In genomic region chr2:237022533-237022932, GRCh38 we compare ENCODE assay signal across 17 cellular contexts.
A peak's percentile ranks its signal among the peaks of the same experiment; 100 is the strongest.
DNase-seq lines count a peak whose midpoint lies in the region; TF ChIP-seq lines count a peak whose summit lies in the region.
"Had no signal": no experiment of that assay in that cellular context is flagged by ENCODE, and none has a peak within 500 bp of the region (broad histone marks: within the 10 kb centered on the region; RNA-seq: fewer than 3 reads in every experiment).

No MANE protein-coding gene starts in this region.

- H3K4me2 ChIP-seq in trophoblast cell (ENCODE audit: low read length): no peak overlapping the region
- H3K4me2 ChIP-seq: GM23338, SK-N-SH had no signal

- no peak overlapping the region for H3K9ac ChIP-seq in trophoblast cell (ENCODE audit: low read length)
- H3K9ac ChIP-seq: SK-N-SH had no signal

- intact Hi-C loops in MCF 10A (cut with micrococcal nuclease): no loop called here

- H3K4me1 Mint-ChIP-seq in MCF 10A (ENCODE audit: insufficient read depth, unreplicated experiment): no peaks in the 10 kb centered on the region
- H3K4me1 Mint-ChIP-seq: GM23338 had no signal

- peak overlapping the region; percentile 11 for H2BK12ac ChIP-seq in trophoblast cell (ENCODE audit: low read length)

- H3K27ac Mint-ChIP-seq in MCF 10A (ENCODE audit: low read depth, unreplicated experiment): no peak overlapping the region
- H3K27ac Mint-ChIP-seq: CD4-positive, alpha-beta T cell; GM23338 had no signal

- DNase-seq in T47D (ENCODE audit: low read depth in 1 of 2, low spot score in 1 of 2): peak; percentile 52 to 78
- no peak for DNase-seq in MCF 10A (ENCODE audit: unreplicated experiment)
- peak; percentile 39 for DNase-seq in NCI-H2029 (lab: John Stamatoyannopoulos, UW)
- peak; percentile 89 for DNase-seq in NCI-H510A treated with DMSO at 0.1 percent for 48 hours (lab: John Stamatoyannopoulos, UW)
- no peak for DNase-seq in trophoblast cell
- no peak for DNase-seq in H4 (ENCODE audit: low spot score)
- no peak for DNase-seq in SKM-1 (lab: John Stamatoyannopoulos, UW; ENCODE audit: unreplicated experiment)
- DNase-seq: CD4-positive, alpha-beta T cell; COR-L47; KG1; NCI-H1436; NCI-H187 treated with DMSO at 0.1 percent for 48 hours; NK-92 treated with Interleukin-12 subunit alpha and Interleukin-12 subunit beta, amount 100 ng/mL, for 24 hours; SIG-M5; SK-N-SH had no signal

- peaks cover 0 to 2% of the 10 kb centered on the region in 2 experiments for H3K36me3 ChIP-seq in trophoblast cell (ENCODE audit: control insufficient read depth in 1 of 2, insufficient read depth in 2 of 2, low read length in 2 of 2)

- no peak overlapping the region for H3K18ac ChIP-seq in trophoblast cell (ENCODE audit: low read length)

- no peaks in the 10 kb centered on the region for H3K27me3 ChIP-seq in trophoblast cell (ENCODE audit: insufficient read depth, low read length)

- H3K9me3 ChIP-seq in trophoblast cell (ENCODE audit: insufficient read depth, low read depth, low read length): peaks cover 2% of the 10 kb centered on the region
- H3K9me3 ChIP-seq: SK-N-SH had no signal

- BruUV-seq in MCF 10A (replicated peaks; lab: Mats Ljungman, UMichigan): no TSS peak

- H2BK120ac ChIP-seq in trophoblast cell (ENCODE audit: insufficient read depth, low read length, poor library complexity): no peak overlapping the region

- no peak overlapping the region for H4K12ac ChIP-seq in trophoblast cell (ENCODE audit: low read depth, low read length)

- no peak overlapping the region for H3K4me3 ChIP-seq in trophoblast cell (ENCODE audit: low read depth, low read length)
- H3K4me3 ChIP-seq: GM23338 had no signal

- no CpG with 5 or more reads among the region's 8 CpGs for WGBS in trophoblast cell (ENCODE audit: extremely low coverage, insufficient coverage, insufficient read length)

- CTCF ChIA-PET in MCF 10A (lab: Yijun Ruan, JAX): interaction anchor here (1.4 to 8.3 kb wide), 2 partner anchors 510 to 669 kb away, joined by 6 to 98 read pairs; no protein-coding TSS in a partner anchor

- H3K4me1 ChIP-seq in trophoblast cell (ENCODE audit: control insufficient read depth in 1 of 2, insufficient read depth in 2 of 2, low read length in 2 of 2): peaks cover 6 to 7% of the 10 kb centered on the region in 2 experiments

- no peak overlapping the region for H3K23ac ChIP-seq in trophoblast cell (ENCODE audit: low read length)

- no peak overlapping the region for H3K4ac ChIP-seq in trophoblast cell (ENCODE audit: low read depth, low read length)

- no peaks in the 10 kb centered on the region for H3K36me3 Mint-ChIP-seq in MCF 10A (ENCODE audit: insufficient read depth, unreplicated experiment)

- no peak overlapping the region for H2AK5ac ChIP-seq in trophoblast cell (ENCODE audit: low read length)

- no peaks in the 10 kb centered on the region for H3K79me2 ChIP-seq in trophoblast cell (ENCODE audit: control insufficient read depth, insufficient read depth, low read length, poor library complexity)

- peaks cover 15% of the 10 kb centered on the region for H3K79me1 ChIP-seq in trophoblast cell (ENCODE audit: low read length)

- H3K27ac ChIP-seq in trophoblast cell (ENCODE audit: low read depth, low read length): no peak overlapping the region
- H3K27ac ChIP-seq: RWPE1 had no signal

- POLR2A ChIA-PET in MCF 10A (lab: Yijun Ruan, JAX): no interaction called here

- H2BK5ac ChIP-seq in trophoblast cell (ENCODE audit: low read depth, low read length, poor library complexity): no peak overlapping the region

- H4K91ac ChIP-seq in trophoblast cell (ENCODE audit: low read depth, low read length): no peak overlapping the region

- in situ Hi-C loops in T47D (cut with HindIII; ENCODE audit: low pct_unique_long_range_greater_than_20kb, low sequenced_read_pairs): no loop called here

- no peak for TF ChIP-seq CTCF in MCF 10A (IDR thresholded peaks at IDR 0.05; ENCODE audit: unreplicated experiment)

- no peaks in the 10 kb centered on the region for H3K27me3 Mint-ChIP-seq in MCF 10A (ENCODE audit: insufficient read depth, unreplicated experiment)
- H3K27me3 Mint-ChIP-seq: CD4-positive, alpha-beta T cell had no signal

- no peaks in the 10 kb centered on the region for H3K9me3 Mint-ChIP-seq in MCF 10A (ENCODE audit: unreplicated experiment)
- H3K9me3 Mint-ChIP-seq: CD4-positive, alpha-beta T cell; GM23338 had no signal

- H4K8ac ChIP-seq in trophoblast cell (ENCODE audit: low read depth, low read length): no peak overlapping the region

- H3K4me3 Mint-ChIP-seq in MCF 10A (ENCODE audit: unreplicated experiment): no peak overlapping the region
- H3K4me3 Mint-ChIP-seq: CD4-positive, alpha-beta T cell; GM23338 had no signal

- H2AFZ ChIP-seq in trophoblast cell (ENCODE audit: insufficient read depth, low read length, poor library complexity): no peak overlapping the region
- H2AFZ ChIP-seq: GM23338 had no signal

- H3K14ac ChIP-seq in trophoblast cell (ENCODE audit: low read length): no peak overlapping the region

Comparison
In these comparisons a context has a peak if more than half of its experiments do, and no peak if none do; other contexts are left out.
1. DNase-seq: peak in T47D (2 of 2), NCI-H2029 (single experiment) and NCI-H510A treated with DMSO at 0.1 percent for 48 hours (single experiment); none in MCF 10A (single experiment), trophoblast cell (0 of 2), H4 (single experiment) and SKM-1 (single experiment).